In the genomic region with DNA sequence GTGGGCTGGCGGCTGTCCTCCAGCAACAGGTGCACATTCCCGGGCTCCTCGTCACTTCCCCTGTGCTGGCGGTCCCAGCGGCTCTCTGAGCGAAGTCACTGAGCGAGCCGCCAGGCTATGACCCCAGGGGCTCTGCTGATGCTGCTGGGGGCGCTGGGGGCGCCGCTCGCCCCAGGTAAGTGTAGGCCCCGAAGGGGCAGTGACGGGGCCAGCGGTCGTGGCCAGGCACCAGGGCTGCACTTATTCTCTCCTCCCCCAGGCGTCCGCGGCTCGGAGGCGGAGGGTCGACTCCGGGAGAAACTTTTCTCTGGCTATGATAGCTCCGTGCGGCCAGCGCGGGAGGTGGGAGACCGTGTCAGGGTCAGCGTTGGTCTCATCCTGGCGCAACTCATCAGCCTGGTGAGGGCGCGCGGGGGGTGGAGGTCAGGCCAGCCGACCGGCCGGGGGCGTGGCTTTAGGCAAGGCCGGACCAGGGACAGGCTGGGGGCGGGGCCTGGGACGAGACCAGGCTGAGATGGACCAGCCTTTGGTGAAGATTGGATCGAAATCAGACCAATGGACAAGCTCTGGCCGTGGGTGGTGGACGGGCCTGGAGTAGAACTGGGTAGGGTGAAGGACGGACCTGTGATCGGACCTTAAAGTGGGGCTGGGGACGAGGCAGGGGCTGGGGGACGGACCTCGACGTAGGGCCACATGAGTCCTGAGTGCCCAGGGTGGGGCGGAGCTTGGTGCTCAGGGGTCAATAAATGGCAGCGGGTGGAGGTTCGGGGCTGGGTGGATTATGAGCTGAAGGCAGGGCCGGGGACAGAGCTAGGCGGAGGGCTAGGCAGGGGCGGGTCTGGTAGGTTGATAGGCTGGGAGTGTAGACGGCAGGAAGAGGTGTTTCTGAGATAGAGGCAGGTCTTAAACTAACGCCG, we compare ENCODE assay signal across 8 cellular contexts.
DNase-seq lines count a peak whose midpoint lies in the region; ATAC-seq and TF ChIP-seq lines count a peak whose summit lies in the region.

A gene with protein sequence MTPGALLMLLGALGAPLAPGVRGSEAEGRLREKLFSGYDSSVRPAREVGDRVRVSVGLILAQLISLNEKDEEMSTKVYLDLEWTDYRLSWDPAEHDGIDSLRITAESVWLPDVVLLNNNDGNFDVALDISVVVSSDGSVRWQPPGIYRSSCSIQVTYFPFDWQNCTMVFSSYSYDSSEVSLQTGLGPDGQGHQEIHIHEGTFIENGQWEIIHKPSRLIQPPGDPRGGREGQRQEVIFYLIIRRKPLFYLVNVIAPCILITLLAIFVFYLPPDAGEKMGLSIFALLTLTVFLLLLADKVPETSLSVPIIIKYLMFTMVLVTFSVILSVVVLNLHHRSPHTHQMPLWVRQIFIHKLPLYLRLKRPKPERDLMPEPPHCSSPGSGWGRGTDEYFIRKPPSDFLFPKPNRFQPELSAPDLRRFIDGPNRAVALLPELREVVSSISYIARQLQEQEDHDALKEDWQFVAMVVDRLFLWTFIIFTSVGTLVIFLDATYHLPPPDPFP (plus strand): TSS at position 51 of the 917 bp plus-strand sequence. CDS start 67 bp downstream, at position 118.

- H3K4me3 ChIP-seq in brain microvascular endothelial cell (ENCODE audit: low read depth, low read length) (peak within 1 kb of the TSS; percentile 30), iPS-11a (ENCODE audit: low read depth, low read length) (peak within 1 kb of the TSS; percentile 53)

- H3K27ac ChIP-seq in brain microvascular endothelial cell: no peak within 1 kb of the TSS

- peaks cover 23% of the 10 kb centered on the region for H3K27me3 ChIP-seq in brain microvascular endothelial cell (replicated peaks)

- peak; percentile 50 for DNase-seq in stimulated activated CD4-positive, alpha-beta T cell treated with anti-CD3 and anti-CD28 coated beads, Interleukin-15, amount 100 ng/mL, for 24 hours
- DNase-seq in stimulated activated CD4-positive, alpha-beta T cell treated with anti-CD3 and anti-CD28 coated beads, Interleukin-2, amount 100 ng/mL, for 48 hours: no peak
- DNase-seq in RPMI8226 (peak; percentile 75), brain microvascular endothelial cell (no peak), retina (peak; percentile 74)

- ATAC-seq in HG03196 (IDR thresholded peaks at IDR 0.05; ENCODE audit: unreplicated experiment) (no peak), HG02870 (IDR thresholded peaks at IDR 0.05; ENCODE audit: unreplicated experiment) (no peak)

- in situ Hi-C loops in brain microvascular endothelial cell (cut with HindIII; ENCODE audit: low pct_ligation_motif_present, low sequenced_read_pairs): no loop called here

- TF ChIP-seq CTCF in brain microvascular endothelial cell (IDR thresholded peaks at IDR 0.05; ENCODE audit: low read depth, low read length, missing control alignments): peak; percentile 12

- no peaks in the 10 kb centered on the region for H3K36me3 ChIP-seq in brain microvascular endothelial cell (replicated peaks)

Comparison
In these comparisons a context has a peak if more than half of its experiments do, and no peak if none do; other contexts are left out.
1. DNase-seq: peak in stimulated activated CD4-positive, alpha-beta T cell treated with anti-CD3 and anti-CD28 coated beads, Interleukin-15, amount 100 ng/mL, for 24 hours (single experiment), RPMI8226 (single experiment) and retina (single experiment); none in stimulated activated CD4-positive, alpha-beta T cell treated with anti-CD3 and anti-CD28 coated beads, Interleukin-2, amount 100 ng/mL, for 48 hours (0 of 2) and brain microvascular endothelial cell (single experiment).